ENCODE assay signal across 20 cellular contexts in genomic region chr20:57711826-57712225, GRCh38. TPM values are rescaled to one million over a fixed set of nuclear protein-coding genes. Genes with fewer than 3 reads are reported as not detected.
A peak's percentile ranks its signal among the peaks of the same experiment; 100 is the strongest.
DNase-seq lines count a peak whose midpoint lies in the region; ATAC-seq and TF ChIP-seq lines count a peak whose summit lies in the region.
"Had no signal": no experiment of that assay in that cellular context is flagged by ENCODE, and none has a peak within 500 bp of the region (broad histone marks: within the 10 kb centered on the region; RNA-seq: fewer than 3 reads in every experiment).

No MANE protein-coding gene starts in this region.

- POLR2A ChIA-PET in CD4-positive, alpha-beta T cell (lab: Charles Lee), result interaction anchor here (1.6 kb wide), 1 partner anchor 93 kb away, joined by 7 read pairs; no protein-coding TSS in a partner anchor
- POLR2A ChIA-PET in Panc1 (lab: Charles Lee), result no interaction called here

- intact Hi-C loops in CD4-positive, alpha-beta T cell (cut with DNase I, micrococcal nuclease), result loop anchor here (5.0 to 10.0 kb wide), 5 partner anchors 315 to 1550 kb away; partner anchors contain the start of genes RBM38 (in 1 of the 2), STX16 (in 1 of the 2) and VAPB (in 1 of the 2)
- intact Hi-C loops in Panc1 (cut with micrococcal nuclease; ENCODE audit: unreplicated experiment), result no loop called here
- intact Hi-C loops in CD14-positive monocyte (cut with micrococcal nuclease), result loop anchor here in 1 of 2 donors (10.0 kb wide), 2 partner anchors 87 to 337 kb away; partner anchors contain the start of gene ZBP1

- H3K9ac ChIP-seq in smooth muscle cell (ENCODE audit: low read depth), result no peak overlapping the region

- no peak overlapping the region for H2AFZ ChIP-seq in smooth muscle cell (ENCODE audit: low read depth)

- CTCF ChIA-PET in CD4-positive, alpha-beta T cell (lab: Charles Lee), result interaction anchor here (0.7 kb wide), 1 partner anchor 64 kb away, joined by 3 read pairs; no protein-coding TSS in a partner anchor
- CTCF ChIA-PET in Panc1 (lab: Charles Lee), result interaction anchor here (0.6 kb wide), 1 partner anchor 50 kb away, joined by 7 read pairs; no protein-coding TSS in a partner anchor

- 40 to 100% methylated on average over 1 to 2 of the region's 7 CpGs for WGBS in gastroesophageal sphincter (ENCODE audit: low coverage in 1 of 2), 2 donors
- 74% methylated on average over 7 of the region's 7 CpGs for WGBS in smooth muscle cell (ENCODE audit: low lambda C conversion rate)

- H3K4me1 ChIP-seq in Panc1 (ENCODE audit: control insufficient read depth, insufficient read depth, low read length) (peaks cover 44% of the 10 kb centered on the region), gastroesophageal sphincter (peaks cover 0 to 85% (median 19%) of the 10 kb centered on the region in 3 donors), smooth muscle cell (ENCODE audit: low read depth) (peaks cover 11% of the 10 kb centered on the region)

- no peak for TF ChIP-seq EP300 in gastroesophageal sphincter (IDR thresholded peaks at IDR 0.05)

- no peak for ATAC-seq in CD4-positive, alpha-beta T cell (ENCODE audit: poor library complexity)
- no peak for ATAC-seq in Panc1
- no peak for ATAC-seq in gastroesophageal sphincter
- ATAC-seq in GM21390 (IDR thresholded peaks at IDR 0.05; ENCODE audit: unreplicated experiment), result no peak
- ATAC-seq in GM19455 (IDR thresholded peaks at IDR 0.05; ENCODE audit: unreplicated experiment), result no peak
- ATAC-seq: activated CD8-positive, alpha-beta T cell treated with anti-CD3 and anti-CD28 coated beads for 36 hours; natural killer cell treated with Interleukin-12 subunit alpha and Interleukin-12 subunit beta and Interleukin-15 and Interleukin-18, amount 100 ng/mL, for 72 hours had no signal

- no peaks in the 10 kb centered on the region for H3K36me3 ChIP-seq in Panc1 (ENCODE audit: control insufficient read depth, insufficient read depth, low read length)
- H3K36me3 ChIP-seq in gastroesophageal sphincter, result no peaks in the 10 kb centered on the region
- no peaks in the 10 kb centered on the region for H3K36me3 ChIP-seq in smooth muscle cell (ENCODE audit: low read depth)
- H3K36me3 ChIP-seq: HAP-1, SJCRH30 had no signal

- TF ChIP-seq POLR2A in gastroesophageal sphincter (IDR thresholded peaks at IDR 0.05), result no peak

- H3K27ac ChIP-seq in CD4-positive, alpha-beta T cell (ENCODE audit: low read depth, low read length), result no peak overlapping the region
- H3K27ac ChIP-seq in Panc1 (ENCODE audit: low read length) (peak overlapping the region; percentile 57), gastroesophageal sphincter (peak overlapping the region in 3 of 4 donors; percentile 86 to 95 (median 93)), smooth muscle cell (ENCODE audit: low read depth) (no peak overlapping the region)

- no peaks in the 10 kb centered on the region for H3K9me3 Mint-ChIP-seq in CD4-positive, alpha-beta T cell
- H3K9me3 Mint-ChIP-seq in CD14-positive monocyte, result peaks cover 0 to 11% (median 5%) of the 10 kb centered on the region in 7 donors
- H3K9me3 Mint-ChIP-seq: activated CD8-positive, alpha-beta T cell treated with anti-CD3 and anti-CD28 coated beads for 36 hours; activated naive CD8-positive, alpha-beta T cell treated with anti-CD3 and anti-CD28 coated beads, Interleukin-2, amount 10 ng/mL, durations not matched to agents 7 days and 5 days; natural killer cell treated with Interleukin-12 subunit alpha and Interleukin-12 subunit beta and Interleukin-15 and Interleukin-18, amount 100 ng/mL, for 72 hours; T-helper 1 cell treated with Interleukin-12 subunit alpha and Interleukin-12 subunit beta and Interleukin-4 antibody, amounts not matched to agents 30 μg/mL and 1 μg/mL, for 36 hours had no signal

- in situ Hi-C loops in Panc1 (cut with HindIII; ENCODE audit: low pct_unique_long_range_greater_than_20kb, low sequenced_read_pairs), result no loop called here

- H3K27me3 ChIP-seq in CD4-positive, alpha-beta T cell (ENCODE audit: control insufficient read depth, insufficient read depth, low read length), result no peaks in the 10 kb centered on the region
- H3K27me3 ChIP-seq in Panc1 (ENCODE audit: control insufficient read depth, insufficient read depth, low read length) (no peaks in the 10 kb centered on the region), gastroesophageal sphincter (no peaks in the 10 kb centered on the region), smooth muscle cell (ENCODE audit: low read depth) (no peaks in the 10 kb centered on the region)
- H3K27me3 ChIP-seq: SJCRH30 had no signal

- H3K36me3 Mint-ChIP-seq in CD4-positive, alpha-beta T cell (ENCODE audit: low read depth), result peaks cover 9% of the 10 kb centered on the region
- peaks cover 0 to 4% of the 10 kb centered on the region in 2 donors for H3K36me3 Mint-ChIP-seq in CD14-positive monocyte
- H3K36me3 Mint-ChIP-seq: activated naive CD8-positive, alpha-beta T cell treated with anti-CD3 and anti-CD28 coated beads, Interleukin-2, amount 10 ng/mL, durations not matched to agents 7 days and 5 days had no signal

- H4K20me1 ChIP-seq in smooth muscle cell (ENCODE audit: low read depth), result peaks cover 22% of the 10 kb centered on the region

- TF ChIP-seq CTCF in CD4-positive, alpha-beta T cell (IDR thresholded peaks at IDR 0.05), result no peak
- TF ChIP-seq CTCF in Panc1 (IDR thresholded peaks at IDR 0.05) (no peak), gastroesophageal sphincter (IDR thresholded peaks at IDR 0.05) (no peak), smooth muscle cell (IDR thresholded peaks at IDR 0.05; ENCODE audit: borderline replicate concordance, insufficient read depth, poor library complexity, severe bottlenecking) (no peak), CD14-positive monocyte (IDR thresholded peaks at IDR 0.05) (no peak)

- H3K4me1 Mint-ChIP-seq in CD4-positive, alpha-beta T cell (ENCODE audit: low read depth), result peaks cover 49% of the 10 kb centered on the region
- H3K4me1 Mint-ChIP-seq in CD14-positive monocyte, result peaks cover 33% of the 10 kb centered on the region

- H3K4me2 ChIP-seq in smooth muscle cell, result peak overlapping the region; percentile 89

- DNase-seq in CD4-positive, alpha-beta T cell, result no peak
- no peak for DNase-seq in Panc1 (ENCODE audit: low read depth, low spot score)
- no peak for DNase-seq in smooth muscle cell (lab: John Stamatoyannopoulos, UW; ENCODE audit: unreplicated experiment)
- no peak for DNase-seq in activated T-cell treated with anti-CD3 and anti-CD28 coated beads, Interleukin-2, amount 50 U/mL, for 1 hour
- DNase-seq in CD14-positive monocyte (ENCODE audit: low spot score), result no peak
- DNase-seq: activated CD8-positive, alpha-beta T cell treated with anti-CD3 and anti-CD28 coated beads for 36 hours; activated naive CD8-positive, alpha-beta T cell treated with anti-CD3 and anti-CD28 coated beads, Interleukin-2, amount 10 ng/mL, durations not matched to agents 7 days and 5 days; Caco-2; dermis blood vessel endothelial cell; foreskin fibroblast; mesenchymal stem cell; NCI-H2171; stimulated activated CD4-positive, alpha-beta T cell treated with anti-CD3 and anti-CD28 coated beads, Interleukin-4, amount 100 ng/mL, for 4 hours had no signal

- peak overlapping the region; percentile 97 for H3K4me3 Mint-ChIP-seq in CD4-positive, alpha-beta T cell
- peak overlapping the region in 1 of 2 donors; percentile 46 for H3K4me3 Mint-ChIP-seq in CD14-positive monocyte
- H3K4me3 Mint-ChIP-seq: activated naive CD8-positive, alpha-beta T cell treated with anti-CD3 and anti-CD28 coated beads, Interleukin-2, amount 10 ng/mL, durations not matched to agents 7 days and 5 days; natural killer cell treated with Interleukin-12 subunit alpha and Interleukin-12 subunit beta and Interleukin-15 and Interleukin-18, amount 100 ng/mL, for 72 hours; T-helper 1 cell treated with Interleukin-12 subunit alpha and Interleukin-12 subunit beta and Interleukin-4 antibody, amounts not matched to agents 30 μg/mL and 1 μg/mL, for 36 hours had no signal

- H3K79me2 ChIP-seq in smooth muscle cell (ENCODE audit: low read depth), result peaks cover 48% of the 10 kb centered on the region

- no peaks in the 10 kb centered on the region for H3F3A ChIP-seq in smooth muscle cell (ENCODE audit: low read depth)

- BruUV-seq in Panc1 (replicated peaks; lab: Mats Ljungman, UMichigan), result no TSS peak

- H3K27ac Mint-ChIP-seq in CD4-positive, alpha-beta T cell, result peak overlapping the region; percentile 95
- peak overlapping the region in 1 of 7 donors; percentile 3 for H3K27ac Mint-ChIP-seq in CD14-positive monocyte
- H3K27ac Mint-ChIP-seq: activated CD8-positive, alpha-beta T cell treated with anti-CD3 and anti-CD28 coated beads for 36 hours; activated naive CD8-positive, alpha-beta T cell treated with anti-CD3 and anti-CD28 coated beads, Interleukin-2, amount 10 ng/mL, durations not matched to agents 7 days and 5 days; natural killer cell treated with Interleukin-12 subunit alpha and Interleukin-12 subunit beta and Interleukin-15 and Interleukin-18, amount 100 ng/mL, for 72 hours; T-helper 1 cell treated with Interleukin-12 subunit alpha and Interleukin-12 subunit beta and Interleukin-4 antibody, amounts not matched to agents 30 μg/mL and 1 μg/mL, for 36 hours had no signal

- no peaks in the 10 kb centered on the region for H3K27me3 Mint-ChIP-seq in CD4-positive, alpha-beta T cell
- peaks cover 42 to 57% (median 47%) of the 10 kb centered on the region in 3 donors for H3K27me3 Mint-ChIP-seq in CD14-positive monocyte (ENCODE audit: low read depth in 3 of 3)

- H3K4me3 ChIP-seq in Panc1 (ENCODE audit: low read depth in 2 of 2, low read length in 2 of 2), result no peak overlapping the region
- H3K4me3 ChIP-seq in gastroesophageal sphincter, result no peak overlapping the region
- H3K4me3 ChIP-seq in smooth muscle cell, result no peak overlapping the region
- H3K4me3 ChIP-seq: HAP-1 had no signal

- no peaks in the 10 kb centered on the region for H3K9me3 ChIP-seq in CD4-positive, alpha-beta T cell (ENCODE audit: control insufficient read depth, low read length)
- H3K9me3 ChIP-seq in Panc1 (ENCODE audit: control insufficient read depth, insufficient read depth, low read depth, low read length) (no peaks in the 10 kb centered on the region), gastroesophageal sphincter (no peaks in the 10 kb centered on the region), smooth muscle cell (replicated peaks; ENCODE audit: low read depth) (no peaks in the 10 kb centered on the region)
- H3K9me3 ChIP-seq: Caco-2, HAP-1, SJCRH30 had no signal

RNA-seq across cellular contexts. Expression of gene PMEPA1, which starts 2.0 kb away (rescaled TPM):
- total RNA-seq in CD4-positive, alpha-beta T cell, result 10 to 100 TPM; 15.7 to 18.0 TPM
- total RNA-seq in Panc1 (2021; ENCODE audit: unreplicated experiment), result 89.8 TPM
- 103 TPM for polyA plus RNA-seq in Panc1 (2012; ENCODE audit: insufficient read length)
- 10 to 100 TPM in 3 of 4 donors, 1 to 10 TPM in 1; 9.6 to 47.5 (median 18.9) TPM for total RNA-seq in gastroesophageal sphincter
- total RNA-seq in smooth muscle cell, result 26.6 and 37.2 TPM in 2 replicates
- polyA plus RNA-seq in smooth muscle cell, result 81.9 and 143 TPM in 2 replicates
- under 1 TPM; 0.59 to 0.73 TPM for polyA plus RNA-seq in CD14-positive monocyte

Comparison
In these comparisons a context has a peak if more than half of its experiments do, and no peak if none do; other contexts are left out.
1. H3K27ac ChIP-seq: peak in Panc1 (single experiment) and gastroesophageal sphincter (3 of 4); none in CD4-positive, alpha-beta T cell (single experiment) and smooth muscle cell (single experiment).